In the genomic region with DNA sequence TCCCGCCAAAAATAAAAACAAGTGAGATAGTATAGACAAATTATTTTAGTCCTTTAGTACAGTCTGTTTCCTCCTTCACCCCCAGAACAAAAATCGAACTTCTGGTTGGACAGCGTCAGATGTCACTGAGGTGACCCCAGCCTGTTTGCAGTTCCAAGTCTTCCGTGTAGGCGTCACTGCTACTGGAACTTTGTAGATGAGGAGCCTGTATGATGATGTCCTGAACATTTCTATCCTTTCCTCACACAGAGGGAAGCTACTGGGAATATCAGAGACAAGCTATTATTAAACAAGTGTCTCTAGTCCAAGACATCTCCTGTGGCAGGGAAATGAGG, we compare ENCODE assay signal across 8 cellular contexts. TPM values are rescaled to one million over a fixed set of nuclear protein-coding genes. Genes with fewer than 3 reads are reported as not detected.
A peak's percentile ranks its signal among the peaks of the same experiment; 100 is the strongest.
DNase-seq lines count a peak whose midpoint lies in the region; ATAC-seq and TF ChIP-seq lines count a peak whose summit lies in the region.

No MANE protein-coding gene starts in this region.

- H3K79me2 ChIP-seq in PC-9 (ENCODE audit: low read depth): peaks cover 36% of the 10 kb centered on the region

- H3K36me3 ChIP-seq in PC-9 (ENCODE audit: low read depth) (peaks cover 14% of the 10 kb centered on the region), duodenal mucosa (ENCODE audit: control insufficient read depth in 1 of 2, insufficient read depth in 2 of 2, low read length in 2 of 2) (peaks cover 0 to 8% of the 10 kb centered on the region in 2 donors)

- H3K4me3 ChIP-seq in PC-9 (peak overlapping the region; percentile 62), duodenal mucosa (ENCODE audit: low read depth in 1 of 2, low read length in 2 of 2) (peak overlapping the region; percentile 93 to 97)

- peaks cover 25% of the 10 kb centered on the region for H3K4me1 ChIP-seq in PC-9 (replicated peaks; ENCODE audit: insufficient read depth)
- H3K4me1 ChIP-seq in duodenal mucosa (ENCODE audit: control insufficient read depth in 1 of 2, insufficient read depth in 2 of 2, low read length in 2 of 2): peaks cover 43 to 45% of the 10 kb centered on the region in 2 donors
- peaks cover 19% of the 10 kb centered on the region for H3K4me1 ChIP-seq in foreskin keratinocyte

- intact Hi-C loops in PC-9 (cut with micrococcal nuclease; ENCODE audit: unreplicated experiment): no loop called here

- H3K9me3 ChIP-seq in PC-9 (ENCODE audit: insufficient read depth, low read depth) (no peaks in the 10 kb centered on the region), duodenal mucosa (ENCODE audit: control insufficient read depth in 1 of 2, low read length in 2 of 2) (no peaks in the 10 kb centered on the region)

- DNase-seq in NCI-H2196 (lab: John Stamatoyannopoulos, UW; ENCODE audit: unreplicated experiment) (peak; percentile 46), NCI-H2196 treated with DMSO at 0.1 percent for 48 hours (lab: John Stamatoyannopoulos, UW; ENCODE audit: unreplicated experiment) (no peak), PC-9 (no peak), myocyte (ENCODE audit: low read depth) (peak; percentile 55), foreskin keratinocyte (no peak), LoVo (ENCODE audit: low spot score) (no peak), epidermal melanocyte (ENCODE audit: insufficient read length, low spot score) (no peak)

- POLR2A ChIA-PET in PC-9 (lab: Charles Lee; ENCODE audit: unreplicated experiment): interaction anchor here (0.6 to 0.7 kb wide), 2 partner anchors 34 to 139 kb away, joined by 4 to 5 read pairs; a partner anchor contains a TSS

- no TSS peak for BruUV-seq in PC-9 (replicated peaks; lab: Mats Ljungman, UMichigan)

- H2AFZ ChIP-seq in PC-9: peak overlapping the region; percentile 80

- H3K4me2 ChIP-seq in PC-9: peak overlapping the region; percentile 92

- CTCF ChIA-PET in PC-9 (lab: Charles Lee): interaction anchor here (0.5 kb wide), 1 partner anchor 855 kb away, joined by 13 read pairs; no protein-coding TSS in a partner anchor

- no peaks in the 10 kb centered on the region for H3K27me3 ChIP-seq in PC-9 (ENCODE audit: insufficient read depth, low read depth)
- no peaks in the 10 kb centered on the region for H3K27me3 ChIP-seq in duodenal mucosa (ENCODE audit: control insufficient read depth in 1 of 2, insufficient read depth in 2 of 2, low read length in 2 of 2)
- no peaks in the 10 kb centered on the region for H3K27me3 ChIP-seq in foreskin keratinocyte

- H3K9ac ChIP-seq in duodenal mucosa (ENCODE audit: low read depth in 1 of 2, low read length in 2 of 2): peak overlapping the region; percentile 73 to 93

- no peaks in the 10 kb centered on the region for H3K9me2 ChIP-seq in PC-9 (ENCODE audit: insufficient read depth)

- ATAC-seq in foreskin keratinocyte: no peak

- H3K27ac ChIP-seq in PC-9 (peak overlapping the region; percentile 39; the same call in 1 of the 2 replicates), duodenal mucosa (ENCODE audit: low read depth, low read length) (peak overlapping the region; percentile 84), foreskin keratinocyte (no peak overlapping the region)

- peaks cover 57% of the 10 kb centered on the region for H3F3A ChIP-seq in PC-9 (ENCODE audit: insufficient read depth, low read depth)

- no peak for TF ChIP-seq CTCF in PC-9 (conservative IDR thresholded peaks at IDR 0.05)
- TF ChIP-seq CTCF in foreskin keratinocyte (conservative IDR thresholded peaks at IDR 0.05): no peak

- peaks cover 5% of the 10 kb centered on the region; the same call in 1 of the 2 replicates for H4K20me1 ChIP-seq in PC-9 (ENCODE audit: insufficient read depth)

RNA-seq across cellular contexts. Expression of a gene that starts 0.9 kb away (rescaled TPM):
- 29.9 and 50.9 TPM in 2 replicates for total RNA-seq in PC-9 (2021)
- 49.2 and 57.7 TPM in 2 replicates for total RNA-seq in myocyte
- 22.2 TPM for polyA plus RNA-seq in myocyte (2012)
- 40.2 and 42.4 TPM in 2 replicates for total RNA-seq in foreskin keratinocyte
- polyA plus RNA-seq in foreskin keratinocyte: 9.6 and 12.2 TPM in 2 replicates

RNA-seq across cellular contexts. Expression of a gene that starts 18.1 kb away (rescaled TPM):
- 210 and 278 TPM in 2 replicates for total RNA-seq in PC-9 (2021)
- total RNA-seq in myocyte: 180 and 183 TPM in 2 replicates
- 106 TPM for polyA plus RNA-seq in myocyte (2012)
- 284 and 328 TPM in 2 replicates for total RNA-seq in foreskin keratinocyte
- polyA plus RNA-seq in foreskin keratinocyte: 98.9 and 134 TPM in 2 replicates

RNA-seq across cellular contexts. Expression of a gene that starts 33.8 kb away (rescaled TPM):
- total RNA-seq in PC-9 (2021) (60.7 and 61.4 TPM in 2 replicates), myocyte (49.7 and 51.7 TPM in 2 replicates), foreskin keratinocyte (11.6 and 13.1 TPM in 2 replicates)
- 64.3 TPM for polyA plus RNA-seq in myocyte (2012)
- polyA plus RNA-seq in foreskin keratinocyte: 16.6 TPM in 2 replicates

Comparison
In these comparisons a context has a peak if more than half of its experiments do, and no peak if none do; other contexts are left out.
1. DNase-seq: peak in NCI-H2196 (single experiment) and myocyte (single experiment); none in NCI-H2196 treated with DMSO at 0.1 percent for 48 hours (single experiment), PC-9 (0 of 2), foreskin keratinocyte (0 of 2), LoVo (single experiment) and epidermal melanocyte (single experiment).